ENCODE assay signal across 1 cellular context in genomic region chr19:40363128-40363527, GRCh38.
A peak's percentile ranks its signal among the peaks of the same experiment; 100 is the strongest.
TF ChIP-seq lines count a peak whose summit lies in the region.

No MANE protein-coding gene starts in this region.

TF ChIP-seq in K562, 482 proteins besides CTCF, POLR2A, EP300 and RAD21 (continues in another document):
- no peak for TF ChIP-seq MCM2 (IDR thresholded peaks at IDR 0.05; ENCODE audit: low read depth)
- TF ChIP-seq BMI1 (IDR thresholded peaks at IDR 0.05; ENCODE audit: low read length) = no peak
- TF ChIP-seq ZBTB9 (CRISPR knock-in tag; IDR thresholded peaks at IDR 0.05) = no peak
- no peak for TF ChIP-seq HMG20A (CRISPR knock-in tag; conservative IDR thresholded peaks at IDR 0.05)
- TF ChIP-seq ZNF253 (CRISPR knock-in tag; conservative IDR thresholded peaks at IDR 0.05) = no peak
- no peak for TF ChIP-seq NR2C2 (CRISPR knock-in tag; IDR thresholded peaks at IDR 0.05)
- TF ChIP-seq NR2C2 (tag; IDR thresholded peaks at IDR 0.05) = peak; percentile 73
- peak; percentile 55; the same call in 1 of the 2 replicates for TF ChIP-seq TEAD4 (IDR thresholded peaks at IDR 0.05; ENCODE audit: low read length)
- no peak for TF ChIP-seq TEAD4 (CRISPR knock-in tag; IDR thresholded peaks at IDR 0.05; ENCODE audit: borderline replicate concordance)
- TF ChIP-seq TBL1XR1 (IDR thresholded peaks at IDR 0.05; ENCODE audit: low read length in 2 of 2) = 0 out of 4 replicates have a peak, but pooled peaks of 1 of the 2 experiments have one; percentile 56
- TF ChIP-seq ATF1 (CRISPR knock-in tag; IDR thresholded peaks at IDR 0.05) = no peak
- no peak for TF ChIP-seq ATF1 (tag; IDR thresholded peaks at IDR 0.05)
- no peak for TF ChIP-seq THRB (CRISPR knock-in tag; conservative IDR thresholded peaks at IDR 0.05)
- peak in 1 of 2 experiments; percentile 95; a peak in 3 of 4 replicates for TF ChIP-seq MLLT1 (IDR thresholded peaks at IDR 0.05)
- TF ChIP-seq ADNP (tag; IDR thresholded peaks at IDR 0.05) = no peak
- TF ChIP-seq ZNF551 (CRISPR knock-in tag; IDR thresholded peaks at IDR 0.05) = no peak
- TF ChIP-seq SMAD2 (IDR thresholded peaks at IDR 0.05; ENCODE audit: low read depth, low read length) = no peak
- peak in 1 of 2 experiments; percentile 49; a peak in 1 of 4 replicates for TF ChIP-seq ZNF318 (IDR thresholded peaks at IDR 0.05; ENCODE audit: borderline replicate concordance in 1 of 2, low read depth in 1 of 2)
- TF ChIP-seq YBX1 (IDR thresholded peaks at IDR 0.05) = no peak
- peak; percentile 70 for TF ChIP-seq SOX6 (IDR thresholded peaks at IDR 0.05)
- no peak for TF ChIP-seq E2F5 (CRISPR knock-in tag; IDR thresholded peaks at IDR 0.05)
- no peak for TF ChIP-seq SRF (CRISPR knock-in tag; IDR thresholded peaks at IDR 0.05)
- no peak for TF ChIP-seq SREBF2 (CRISPR knock-in tag; IDR thresholded peaks at IDR 0.05)
- no peak for TF ChIP-seq TSC22D4 (tag; IDR thresholded peaks at IDR 0.05)
- TF ChIP-seq ZNF263 (CRISPR knock-in tag; IDR thresholded peaks at IDR 0.05; ENCODE audit: borderline replicate concordance) = no peak
- peak; percentile 55 for TF ChIP-seq SMAD4 (CRISPR knock-in tag; conservative IDR thresholded peaks at IDR 0.05)
- TF ChIP-seq ZNF395 (CRISPR knock-in tag; IDR thresholded peaks at IDR 0.05) = no peak
- no peak for TF ChIP-seq CBFA2T2 (conservative IDR thresholded peaks at IDR 0.05)
- TF ChIP-seq EP400 (IDR thresholded peaks at IDR 0.05) = no peak
- 0 out of 2 replicates have a peak, but pooled peaks have one; percentile 48 for TF ChIP-seq ZNF165 (CRISPR knock-in tag; IDR thresholded peaks at IDR 0.05; ENCODE audit: borderline replicate concordance)
- 0 out of 2 replicates have a peak, but pooled peaks have one; percentile 25 for TF ChIP-seq ETV5 (CRISPR knock-in tag; IDR thresholded peaks at IDR 0.05; ENCODE audit: low read depth)
- no peak for TF ChIP-seq TFAM (CRISPR knock-in tag; conservative IDR thresholded peaks at IDR 0.05)
- no peak for TF ChIP-seq ZBTB40 (IDR thresholded peaks at IDR 0.05)
- no peak for TF ChIP-seq ZBTB40 (CRISPR knock-in tag; IDR thresholded peaks at IDR 0.05)
- peak; percentile 39; the same call in 1 of the 2 replicates for TF ChIP-seq ZNF584 (CRISPR knock-in tag; IDR thresholded peaks at IDR 0.05; ENCODE audit: low read depth)
